9 cellular contexts compared by ENCODE assay signal in the genomic region with DNA sequence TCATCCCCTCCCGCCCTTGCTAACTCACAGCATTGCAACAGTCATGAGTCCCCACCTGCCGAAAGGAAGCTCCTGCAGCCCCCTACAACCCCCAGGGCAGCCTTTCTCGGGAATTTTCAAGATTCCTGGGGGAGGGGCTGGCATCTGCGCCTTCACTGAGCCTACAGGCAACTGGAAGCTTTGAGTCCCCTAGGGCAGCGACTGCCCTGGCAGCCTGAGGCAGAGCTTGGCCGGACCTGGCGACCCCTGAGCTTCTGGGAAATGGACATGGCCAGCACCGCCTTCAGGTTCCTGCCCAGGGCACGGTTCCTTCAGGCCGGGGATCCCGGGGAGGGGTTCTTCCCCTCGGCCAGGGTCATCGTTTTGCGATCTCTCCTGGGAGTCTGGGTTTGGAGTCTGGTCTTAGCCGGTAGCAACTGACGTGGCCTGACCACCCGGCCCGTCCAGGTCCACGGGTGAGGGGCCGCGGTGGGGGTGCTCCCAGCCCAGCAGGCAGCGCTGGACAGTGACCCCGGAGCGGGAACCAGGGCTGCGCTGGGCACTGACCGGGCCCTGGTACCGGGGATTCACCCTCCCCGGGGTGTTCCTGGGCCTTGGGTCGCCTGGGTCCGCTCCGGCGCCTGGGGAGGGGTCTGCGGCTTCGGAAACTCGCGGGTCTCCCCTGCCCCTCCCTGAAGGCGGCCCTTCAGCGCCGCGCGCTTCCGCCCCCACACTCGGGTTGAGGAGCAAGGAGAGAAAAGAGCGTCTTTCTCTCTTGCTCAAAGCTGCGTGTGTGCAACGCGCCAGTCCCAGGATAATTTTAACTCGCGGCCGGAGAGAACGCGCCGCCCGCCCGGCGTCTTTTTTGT. TPM values are rescaled to one million over a fixed set of nuclear protein-coding genes. Genes with fewer than 3 reads are reported as not detected.
DNase-seq lines count a peak whose midpoint lies in the region; ATAC-seq, FAIRE-seq and TF ChIP-seq lines count a peak whose summit lies in the region.
"Had no signal": no experiment of that assay in that cellular context is flagged by ENCODE, and none has a peak within 500 bp of the region (broad histone marks: within the 10 kb centered on the region; RNA-seq: fewer than 3 reads in every experiment).

No MANE protein-coding gene starts in this region.

- TF ChIP-seq POLR2A in heart left ventricle (IDR thresholded peaks at IDR 0.05) (no peak), upper lobe of left lung (IDR thresholded peaks at IDR 0.05) (no peak), GM18505 (IDR thresholded peaks at IDR 0.05; ENCODE audit: borderline replicate concordance, extremely low read depth, insufficient read depth, insufficient read length) (no peak)

- intact Hi-C loops in heart left ventricle (cut with DNase I), result no loop called here
- intact Hi-C loops in cardiac septum (cut with DNase I), result no loop called here
- intact Hi-C loops in activated CD8-positive, alpha-beta T cell treated with anti-CD3 and anti-CD28 coated beads for 36 hours (cut with micrococcal nuclease), result no loop called here
- intact Hi-C loops in pancreas (cut with DNase I), result no loop called here

- POLR2A ChIA-PET in activated CD8-positive, alpha-beta T cell treated with anti-CD3 and anti-CD28 coated beads for 36 hours (lab: Charles Lee), result interaction anchor here (0.6 to 2.5 kb wide), 2 partner anchors 11 to 27 kb away, joined by 3 to 11 read pairs; a partner anchor contains a TSS

- H3K36me3 ChIP-seq in heart left ventricle (peaks cover 0 to 25% (median 21%) of the 10 kb centered on the region in 9 donors), kidney epithelial cell (ENCODE audit: control insufficient read depth, insufficient read depth, low read length) (no peaks in the 10 kb centered on the region), upper lobe of left lung (peaks cover 18 to 30% (median 26%) of the 10 kb centered on the region in 4 donors), pancreas (peaks cover 0 to 17% (median 11%) of the 10 kb centered on the region in 3 donors)

- H3K4me3 ChIP-seq in heart left ventricle (peak overlapping the region; percentile 15 to 50 (median 38)), kidney epithelial cell (ENCODE audit: low read depth, low read length) (peak overlapping the region; percentile 0), upper lobe of left lung (peak overlapping the region in 3 of 4 donors; percentile 27 to 29 (median 28)), pancreas (peak overlapping the region in 2 of 4 donors; percentile 12 to 20)

- TF ChIP-seq EP300 in upper lobe of left lung (IDR thresholded peaks at IDR 0.05), result no peak

- peak overlapping the region in 2 of 12 donors; percentile 3 to 41 for H3K27ac ChIP-seq in heart left ventricle
- H3K27ac ChIP-seq in upper lobe of left lung, result no peak overlapping the region
- H3K27ac ChIP-seq in pancreas, result no peak overlapping the region

- ATAC-seq in heart left ventricle, result no peak
- peak; percentile 17 for ATAC-seq in activated CD8-positive, alpha-beta T cell treated with anti-CD3 and anti-CD28 coated beads for 36 hours
- no peak for ATAC-seq in upper lobe of left lung (ENCODE audit: low FRiP score in 2 of 2)
- ATAC-seq in pancreas, result no peak
- ATAC-seq in GM18505 (IDR thresholded peaks at IDR 0.05; ENCODE audit: unreplicated experiment), result no peak

- H3K36me3 Mint-ChIP-seq in activated CD8-positive, alpha-beta T cell treated with anti-CD3 and anti-CD28 coated beads for 36 hours (ENCODE audit: low read depth), result peaks cover 3% of the 10 kb centered on the region

- in situ Hi-C loops in GM13977 (cut with MboI; ENCODE audit: low pct_unique_long_range_greater_than_20kb, low sequenced_read_pairs, unreplicated experiment), result no loop called here

- 3 to 6% (median 4%) methylated on average over 12 to 56 of the region's 56 CpGs for WGBS in heart left ventricle, 4 donors
- WGBS in upper lobe of left lung, 2 donors, result 3 to 11% methylated on average over 4 to 40 of the region's 56 CpGs
- WGBS in pancreas, 2 donors, result 4 to 5% methylated on average over 54 to 56 of the region's 56 CpGs

- TF ChIP-seq CTCF in heart left ventricle (IDR thresholded peaks at IDR 0.05) (no peak), kidney epithelial cell (IDR thresholded peaks at IDR 0.05; ENCODE audit: insufficient read depth, low read length, poor library complexity, severe bottlenecking) (no peak), upper lobe of left lung (IDR thresholded peaks at IDR 0.05) (no peak), GM13977 (IDR thresholded peaks at IDR 0.05; ENCODE audit: extremely low read depth, insufficient read depth, missing control alignments) (no peak), pancreas (IDR thresholded peaks at IDR 0.05) (no peak)
- TF ChIP-seq CTCF in activated CD8-positive, alpha-beta T cell treated with anti-CD3 and anti-CD28 coated beads for 36 hours (IDR thresholded peaks at IDR 0.05), result no peak

- no peak for FAIRE-seq in pancreas (lab: Jason Lieb, UNC)

- peaks cover 8 to 44% (median 31%) of the 10 kb centered on the region in 9 donors for H3K27me3 ChIP-seq in heart left ventricle
- H3K27me3 ChIP-seq in kidney epithelial cell (ENCODE audit: control insufficient read depth, insufficient read depth, low read length), result peaks cover 31% of the 10 kb centered on the region
- H3K27me3 ChIP-seq in upper lobe of left lung, result peaks cover 0 to 46% (median 33%) of the 10 kb centered on the region in 4 donors
- peaks cover 0 to 5% (median 0%) of the 10 kb centered on the region in 4 donors for H3K27me3 ChIP-seq in pancreas

- DNase-seq in heart left ventricle, result no peak
- DNase-seq in cardiac septum (ENCODE audit: low spot score), result no peak
- DNase-seq in activated CD8-positive, alpha-beta T cell treated with anti-CD3 and anti-CD28 coated beads for 36 hours, result no peak
- no peak for DNase-seq in kidney epithelial cell (ENCODE audit: low read depth)
- DNase-seq in upper lobe of left lung, result peak in 1 of 2 donors; percentile 85
- no peak for DNase-seq in GM13977 (ENCODE audit: low spot score)
- DNase-seq in pancreas, result no peak
- DNase-seq: left colon had no signal

- H3K4me1 Mint-ChIP-seq in activated CD8-positive, alpha-beta T cell treated with anti-CD3 and anti-CD28 coated beads for 36 hours (ENCODE audit: low read depth), result peaks cover 2% of the 10 kb centered on the region

- H3K9me3 Mint-ChIP-seq in activated CD8-positive, alpha-beta T cell treated with anti-CD3 and anti-CD28 coated beads for 36 hours, result no peaks in the 10 kb centered on the region

- no peaks in the 10 kb centered on the region for H3K9me3 ChIP-seq in heart left ventricle
- H3K9me3 ChIP-seq in upper lobe of left lung, result no peaks in the 10 kb centered on the region
- no peaks in the 10 kb centered on the region for H3K9me3 ChIP-seq in pancreas

- H3K27me3 Mint-ChIP-seq in activated CD8-positive, alpha-beta T cell treated with anti-CD3 and anti-CD28 coated beads for 36 hours, result peaks cover 15% of the 10 kb centered on the region

- peaks cover 0 to 57% (median 40%) of the 10 kb centered on the region in 12 donors for H3K4me1 ChIP-seq in heart left ventricle
- H3K4me1 ChIP-seq in upper lobe of left lung, result peaks cover 33 to 60% (median 40%) of the 10 kb centered on the region in 4 donors
- H3K4me1 ChIP-seq in pancreas, result peaks cover 0 to 6% (median 0%) of the 10 kb centered on the region in 3 donors

- H3K27ac Mint-ChIP-seq in activated CD8-positive, alpha-beta T cell treated with anti-CD3 and anti-CD28 coated beads for 36 hours, result no peak overlapping the region

- CTCF ChIA-PET in activated CD8-positive, alpha-beta T cell treated with anti-CD3 and anti-CD28 coated beads for 36 hours (lab: Charles Lee), result interaction anchor here (1.0 to 1.5 kb wide), 2 partner anchors 8 to 193 kb away, joined by 4 to 10 read pairs; no protein-coding TSS in a partner anchor

- peak overlapping the region; percentile 31 for H3K4me3 Mint-ChIP-seq in activated CD8-positive, alpha-beta T cell treated with anti-CD3 and anti-CD28 coated beads for 36 hours

RNA-seq across cellular contexts. Expression of a gene that starts 0.6 kb away (rescaled TPM):
- total RNA-seq in heart left ventricle (1 to 10 TPM in 8 of 9 donors, under 1 TPM in 1; 0.67 to 6.0 (median 1.9) TPM), cardiac septum (0.94 TPM), kidney epithelial cell (5.4 and 10.4 TPM in 2 replicates), upper lobe of left lung (1 to 10 TPM in 4 of 6 donors, under 1 TPM in 1, not detected in 1; 0.57 to 8.4 (median 2.1) TPM), pancreas (10 to 100 TPM in 1 of 6 donors, 1 to 10 TPM in 5; 1.7 to 35.2 (median 7.3) TPM)
- polyA plus RNA-seq in heart left ventricle (1 to 10 TPM; 2.0 to 4.7 TPM), pancreas (100 to 1,000 TPM; 149 to 183 TPM)
- total RNA-seq in activated CD8-positive, alpha-beta T cell treated with anti-CD3 and anti-CD28 coated beads for 36 hours, result not detected

RNA-seq across cellular contexts. Expression of a gene that starts 11.6 kb away (rescaled TPM):
- total RNA-seq in heart left ventricle (10 to 100 TPM; 14.9 to 46.9 (median 19.2) TPM), cardiac septum (16.4 TPM), kidney epithelial cell (54.4 and 61.3 TPM in 2 replicates), upper lobe of left lung (100 to 1,000 TPM in 2 of 6 donors, 10 to 100 TPM in 4; 63.8 to 166 (median 74.9) TPM), pancreas (10 to 100 TPM; 18.1 to 25.4 (median 21.0) TPM)
- polyA plus RNA-seq in heart left ventricle (10 to 100 TPM; 23.6 to 25.3 TPM), pancreas (10 to 100 TPM; 50.8 to 79.5 TPM)
- total RNA-seq in activated CD8-positive, alpha-beta T cell treated with anti-CD3 and anti-CD28 coated beads for 36 hours, result 10 to 100 TPM; 53.6 to 55.2 TPM

RNA-seq across cellular contexts. Expression of a gene that starts 20.0 kb away (rescaled TPM):
- 10 to 100 TPM in 1 of 9 donors, 1 to 10 TPM in 8; 7.2 to 10.5 (median 8.7) TPM for total RNA-seq in heart left ventricle
- 10 to 100 TPM in 1 of 2 donors, 1 to 10 TPM in 1; 7.1 to 10.2 TPM for polyA plus RNA-seq in heart left ventricle
- total RNA-seq in cardiac septum, result 7.9 TPM
- 10 to 100 TPM; 18.5 to 18.9 TPM for total RNA-seq in activated CD8-positive, alpha-beta T cell treated with anti-CD3 and anti-CD28 coated beads for 36 hours
- 15.1 and 19.8 TPM in 2 replicates for total RNA-seq in kidney epithelial cell
- 10 to 100 TPM in 2 of 6 donors, 1 to 10 TPM in 4; 6.4 to 22.0 (median 8.5) TPM for total RNA-seq in upper lobe of left lung
- total RNA-seq in pancreas, result 1 to 10 TPM; 2.6 to 4.4 (median 3.7) TPM
- polyA plus RNA-seq in pancreas, result 10 to 100 TPM in 1 of 2 donors, 1 to 10 TPM in 1; 5.3 to 11.3 TPM

RNA-seq across cellular contexts. Expression of a gene that starts 45.4 kb away (rescaled TPM):
- 1 to 10 TPM; 4.5 to 8.2 (median 6.1) TPM for total RNA-seq in heart left ventricle
- 1 to 10 TPM; 2.5 to 3.7 TPM for polyA plus RNA-seq in heart left ventricle
- 7.8 TPM for total RNA-seq in cardiac septum
- total RNA-seq in activated CD8-positive, alpha-beta T cell treated with anti-CD3 and anti-CD28 coated beads for 36 hours, result 1 to 10 TPM; 7.5 to 7.6 TPM
- total RNA-seq in kidney epithelial cell, result 4.3 and 5.4 TPM in 2 replicates
- 1 to 10 TPM; 2.1 to 9.6 (median 7.1) TPM for total RNA-seq in upper lobe of left lung
- total RNA-seq in pancreas, result 1 to 10 TPM; 3.5 to 4.9 (median 4.0) TPM
- polyA plus RNA-seq in pancreas, result 1 to 10 TPM; 2.5 to 4.9 TPM
